ENCODE assay signal across 1 cellular context in genomic region chr3:42829628-42830436, GRCh38.
TF ChIP-seq lines count a peak whose summit lies in the region.

No MANE protein-coding gene starts in this region.

TF ChIP-seq in HepG2, 621 proteins besides CTCF, POLR2A, EP300 and RAD21 (continues in another document):
- TF ChIP-seq FOXA1 (IDR thresholded peaks at IDR 0.05) (no peak), FOXA1 (CRISPR knock-in tag; IDR thresholded peaks at IDR 0.05) (no peak; the same call in 1 of the 2 replicates), ZNF672 (CRISPR knock-in tag; IDR thresholded peaks at IDR 0.05) (no peak), CHD4 (IDR thresholded peaks at IDR 0.05; ENCODE audit: borderline replicate concordance, low read length) (peak; percentile 73; the same call in 1 of the 2 replicates), IRF9 (CRISPR knock-in tag; IDR thresholded peaks at IDR 0.05; ENCODE audit: borderline replicate concordance) (no peak), MYC (CRISPR knock-in tag; IDR thresholded peaks at IDR 0.05; ENCODE audit: borderline replicate concordance) (no peak), RORA (CRISPR knock-in tag; IDR thresholded peaks at IDR 0.05) (no peak), ZNF160 (CRISPR knock-in tag; IDR thresholded peaks at IDR 0.05) (no peak), ZSCAN29 (CRISPR knock-in tag; conservative IDR thresholded peaks at IDR 0.05) (no peak), SIX4 (CRISPR knock-in tag; IDR thresholded peaks at IDR 0.05) (peak; percentile 92; the same call in 1 of the 2 replicates), SP140L (CRISPR knock-in tag; IDR thresholded peaks at IDR 0.05; ENCODE audit: borderline replicate concordance) (0 out of 2 replicates have a peak, but pooled peaks have one; percentile 62), ELF3 (CRISPR knock-in tag; IDR thresholded peaks at IDR 0.05) (peak; percentile 74), ISX (CRISPR knock-in tag; conservative IDR thresholded peaks at IDR 0.05) (no peak), STAT5B (CRISPR knock-in tag; IDR thresholded peaks at IDR 0.05) (no peak), GATA4 (IDR thresholded peaks at IDR 0.05; ENCODE audit: borderline replicate concordance, low read depth) (no peak), MEIS2 (CRISPR knock-in tag; IDR thresholded peaks at IDR 0.05) (no peak), ZNF12 (CRISPR knock-in tag; IDR thresholded peaks at IDR 0.05) (no peak), NR3C1 (CRISPR knock-in tag; IDR thresholded peaks at IDR 0.05) (no peak), ZBTB34 (CRISPR knock-in tag; IDR thresholded peaks at IDR 0.05) (no peak; the same call in 1 of the 2 replicates), ZNF136 (CRISPR knock-in tag; IDR thresholded peaks at IDR 0.05; ENCODE audit: low read depth) (no peak), CC2D1A (CRISPR knock-in tag; IDR thresholded peaks at IDR 0.05) (no peak), WIZ (CRISPR knock-in tag; IDR thresholded peaks at IDR 0.05) (no peak), TMF1 (CRISPR knock-in tag; IDR thresholded peaks at IDR 0.05; ENCODE audit: low read depth) (no peak), GTF2F1 (IDR thresholded peaks at IDR 0.05; ENCODE audit: low read length) (no peak), SMC3 (IDR thresholded peaks at IDR 0.05; ENCODE audit: low read length) (no peak), HDAC6 (IDR thresholded peaks at IDR 0.05; ENCODE audit: low read depth, low read length) (no peak), HNRNPK (IDR thresholded peaks at IDR 0.05; ENCODE audit: low read depth, low read length, poor library complexity, severe bottlenecking) (no peak), THRA (CRISPR knock-in tag; IDR thresholded peaks at IDR 0.05; ENCODE audit: borderline replicate concordance) (no peak; the same call in 1 of the 2 replicates), ZNF878 (CRISPR knock-in tag; IDR thresholded peaks at IDR 0.05) (0 out of 2 replicates have a peak, but pooled peaks have one; percentile 7), RBAK (CRISPR knock-in tag; IDR thresholded peaks at IDR 0.05) (no peak), ZFP37 (CRISPR knock-in tag; IDR thresholded peaks at IDR 0.05; ENCODE audit: borderline replicate concordance) (no peak), ZNF614 (CRISPR knock-in tag; IDR thresholded peaks at IDR 0.05; ENCODE audit: borderline replicate concordance) (no peak), ZNF713 (CRISPR knock-in tag; IDR thresholded peaks at IDR 0.05) (no peak), NR2F1 (CRISPR knock-in tag; IDR thresholded peaks at IDR 0.05) (peak; percentile 22 to 38; a peak in 2 of 4 replicates), RFX5 (IDR thresholded peaks at IDR 0.05; ENCODE audit: low read depth, low read length) (no peak), SMYD3 (CRISPR knock-in tag; IDR thresholded peaks at IDR 0.05) (no peak), MIER3 (CRISPR knock-in tag; IDR thresholded peaks at IDR 0.05; ENCODE audit: borderline replicate concordance) (no peak), ETV5 (CRISPR knock-in tag; IDR thresholded peaks at IDR 0.05; ENCODE audit: borderline replicate concordance) (peak; percentile 33; the same call in 1 of the 2 replicates), ZFP41 (CRISPR knock-in tag; IDR thresholded peaks at IDR 0.05; ENCODE audit: borderline replicate concordance) (no peak), ZNF891 (CRISPR knock-in tag; IDR thresholded peaks at IDR 0.05) (no peak), AHR (CRISPR knock-in tag; IDR thresholded peaks at IDR 0.05) (no peak), ZBTB2 (CRISPR knock-in tag; IDR thresholded peaks at IDR 0.05; ENCODE audit: low read depth) (no peak), ZNF563 (CRISPR knock-in tag; IDR thresholded peaks at IDR 0.05) (no peak)
- TF ChIP-seq, protein P1, sequence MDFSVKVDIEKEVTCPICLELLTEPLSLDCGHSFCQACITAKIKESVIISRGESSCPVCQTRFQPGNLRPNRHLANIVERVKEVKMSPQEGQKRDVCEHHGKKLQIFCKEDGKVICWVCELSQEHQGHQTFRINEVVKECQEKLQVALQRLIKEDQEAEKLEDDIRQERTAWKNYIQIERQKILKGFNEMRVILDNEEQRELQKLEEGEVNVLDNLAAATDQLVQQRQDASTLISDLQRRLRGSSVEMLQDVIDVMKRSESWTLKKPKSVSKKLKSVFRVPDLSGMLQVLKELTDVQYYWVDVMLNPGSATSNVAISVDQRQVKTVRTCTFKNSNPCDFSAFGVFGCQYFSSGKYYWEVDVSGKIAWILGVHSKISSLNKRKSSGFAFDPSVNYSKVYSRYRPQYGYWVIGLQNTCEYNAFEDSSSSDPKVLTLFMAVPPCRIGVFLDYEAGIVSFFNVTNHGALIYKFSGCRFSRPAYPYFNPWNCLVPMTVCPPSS (IDR thresholded peaks at IDR 0.05), result no peak
- TF ChIP-seq, protein P2, sequence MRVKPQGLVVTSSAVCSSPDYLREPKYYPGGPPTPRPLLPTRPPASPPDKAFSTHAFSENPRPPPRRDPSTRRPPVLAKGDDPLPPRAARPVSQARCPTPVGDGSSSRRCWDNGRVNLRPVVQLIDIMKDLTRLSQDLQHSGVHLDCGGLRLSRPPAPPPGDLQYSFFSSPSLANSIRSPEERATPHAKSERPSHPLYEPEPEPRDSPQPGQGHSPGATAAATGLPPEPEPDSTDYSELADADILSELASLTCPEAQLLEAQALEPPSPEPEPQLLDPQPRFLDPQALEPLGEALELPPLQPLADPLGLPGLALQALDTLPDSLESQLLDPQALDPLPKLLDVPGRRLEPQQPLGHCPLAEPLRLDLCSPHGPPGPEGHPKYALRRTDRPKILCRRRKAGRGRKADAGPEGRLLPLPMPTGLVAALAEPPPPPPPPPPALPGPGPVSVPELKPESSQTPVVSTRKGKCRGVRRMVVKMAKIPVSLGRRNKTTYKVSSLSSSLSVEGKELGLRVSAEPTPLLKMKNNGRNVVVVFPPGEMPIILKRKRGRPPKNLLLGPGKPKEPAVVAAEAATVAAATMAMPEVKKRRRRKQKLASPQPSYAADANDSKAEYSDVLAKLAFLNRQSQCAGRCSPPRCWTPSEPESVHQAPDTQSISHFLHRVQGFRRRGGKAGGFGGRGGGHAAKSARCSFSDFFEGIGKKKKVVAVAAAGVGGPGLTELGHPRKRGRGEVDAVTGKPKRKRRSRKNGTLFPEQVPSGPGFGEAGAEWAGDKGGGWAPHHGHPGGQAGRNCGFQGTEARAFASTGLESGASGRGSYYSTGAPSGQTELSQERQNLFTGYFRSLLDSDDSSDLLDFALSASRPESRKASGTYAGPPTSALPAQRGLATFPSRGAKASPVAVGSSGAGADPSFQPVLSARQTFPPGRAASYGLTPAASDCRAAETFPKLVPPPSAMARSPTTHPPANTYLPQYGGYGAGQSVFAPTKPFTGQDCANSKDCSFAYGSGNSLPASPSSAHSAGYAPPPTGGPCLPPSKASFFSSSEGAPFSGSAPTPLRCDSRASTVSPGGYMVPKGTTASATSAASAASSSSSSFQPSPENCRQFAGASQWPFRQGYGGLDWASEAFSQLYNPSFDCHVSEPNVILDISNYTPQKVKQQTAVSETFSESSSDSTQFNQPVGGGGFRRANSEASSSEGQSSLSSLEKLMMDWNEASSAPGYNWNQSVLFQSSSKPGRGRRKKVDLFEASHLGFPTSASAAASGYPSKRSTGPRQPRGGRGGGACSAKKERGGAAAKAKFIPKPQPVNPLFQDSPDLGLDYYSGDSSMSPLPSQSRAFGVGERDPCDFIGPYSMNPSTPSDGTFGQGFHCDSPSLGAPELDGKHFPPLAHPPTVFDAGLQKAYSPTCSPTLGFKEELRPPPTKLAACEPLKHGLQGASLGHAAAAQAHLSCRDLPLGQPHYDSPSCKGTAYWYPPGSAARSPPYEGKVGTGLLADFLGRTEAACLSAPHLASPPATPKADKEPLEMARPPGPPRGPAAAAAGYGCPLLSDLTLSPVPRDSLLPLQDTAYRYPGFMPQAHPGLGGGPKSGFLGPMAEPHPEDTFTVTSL (CRISPR knock-in tag; IDR thresholded peaks at IDR 0.05; ENCODE audit: borderline replicate concordance), result no peak
- TF ChIP-seq, protein P3, sequence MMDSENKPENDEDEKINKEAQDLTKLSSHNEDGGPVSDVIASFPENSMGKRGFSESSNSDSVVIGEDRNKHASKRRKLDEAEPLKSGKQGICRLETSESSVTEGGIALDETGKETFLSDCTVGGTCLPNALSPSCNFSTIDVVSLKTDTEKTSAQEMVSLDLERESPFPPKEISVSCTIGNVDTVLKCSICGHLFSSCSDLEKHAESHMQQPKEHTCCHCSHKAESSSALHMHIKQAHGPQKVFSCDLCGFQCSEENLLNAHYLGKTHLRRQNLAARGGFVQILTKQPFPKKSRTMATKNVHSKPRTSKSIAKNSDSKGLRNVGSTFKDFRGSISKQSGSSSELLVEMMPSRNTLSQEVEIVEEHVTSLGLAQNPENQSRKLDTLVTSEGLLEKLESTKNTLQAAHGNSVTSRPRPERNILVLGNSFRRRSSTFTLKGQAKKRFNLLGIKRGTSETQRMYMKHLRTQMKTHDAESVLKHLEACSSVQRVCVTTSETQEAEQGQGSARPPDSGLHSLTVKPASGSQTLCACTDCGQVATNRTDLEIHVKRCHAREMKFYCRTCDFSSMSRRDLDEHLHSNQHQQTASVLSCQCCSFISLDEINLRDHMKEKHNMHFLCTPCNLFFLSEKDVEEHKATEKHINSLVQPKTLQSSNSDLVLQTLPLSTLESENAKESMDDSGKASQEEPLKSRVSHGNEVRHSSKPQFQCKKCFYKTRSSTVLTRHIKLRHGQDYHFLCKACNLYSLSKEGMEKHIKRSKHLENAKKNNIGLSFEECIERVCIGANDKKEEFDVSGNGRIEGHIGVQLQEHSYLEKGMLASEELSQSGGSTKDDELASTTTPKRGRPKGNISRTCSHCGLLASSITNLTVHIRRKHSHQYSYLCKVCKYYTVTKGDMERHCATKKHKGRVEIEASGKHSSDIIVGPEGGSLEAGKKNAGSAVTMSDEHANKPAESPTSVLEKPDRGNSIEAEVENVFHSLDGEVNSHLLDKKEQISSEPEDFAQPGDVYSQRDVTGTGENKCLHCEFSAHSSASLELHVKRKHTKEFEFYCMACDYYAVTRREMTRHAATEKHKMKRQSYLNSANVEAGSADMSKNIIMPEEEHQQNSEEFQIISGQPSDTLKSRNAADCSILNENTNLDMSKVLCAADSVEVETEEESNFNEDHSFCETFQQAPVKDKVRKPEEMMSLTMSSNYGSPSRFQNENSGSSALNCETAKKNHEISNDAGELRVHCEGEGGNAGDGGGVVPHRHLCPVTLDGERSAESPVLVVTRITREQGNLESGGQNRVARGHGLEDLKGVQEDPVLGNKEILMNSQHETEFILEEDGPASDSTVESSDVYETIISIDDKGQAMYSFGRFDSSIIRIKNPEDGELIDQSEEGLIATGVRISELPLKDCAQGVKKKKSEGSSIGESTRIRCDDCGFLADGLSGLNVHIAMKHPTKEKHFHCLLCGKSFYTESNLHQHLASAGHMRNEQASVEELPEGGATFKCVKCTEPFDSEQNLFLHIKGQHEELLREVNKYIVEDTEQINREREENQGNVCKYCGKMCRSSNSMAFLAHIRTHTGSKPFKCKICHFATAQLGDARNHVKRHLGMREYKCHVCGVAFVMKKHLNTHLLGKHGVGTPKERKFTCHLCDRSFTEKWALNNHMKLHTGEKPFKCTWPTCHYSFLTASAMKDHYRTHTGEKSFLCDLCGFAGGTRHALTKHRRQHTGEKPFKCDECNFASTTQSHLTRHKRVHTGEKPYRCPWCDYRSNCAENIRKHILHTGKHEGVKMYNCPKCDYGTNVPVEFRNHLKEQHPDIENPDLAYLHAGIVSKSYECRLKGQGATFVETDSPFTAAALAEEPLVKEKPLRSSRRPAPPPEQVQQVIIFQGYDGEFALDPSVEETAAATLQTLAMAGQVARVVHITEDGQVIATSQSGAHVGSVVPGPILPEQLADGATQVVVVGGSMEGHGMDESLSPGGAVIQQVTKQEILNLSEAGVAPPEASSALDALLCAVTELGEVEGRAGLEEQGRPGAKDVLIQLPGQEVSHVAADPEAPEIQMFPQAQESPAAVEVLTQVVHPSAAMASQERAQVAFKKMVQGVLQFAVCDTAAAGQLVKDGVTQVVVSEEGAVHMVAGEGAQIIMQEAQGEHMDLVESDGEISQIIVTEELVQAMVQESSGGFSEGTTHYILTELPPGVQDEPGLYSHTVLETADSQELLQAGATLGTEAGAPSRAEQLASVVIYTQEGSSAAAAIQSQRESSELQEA (CRISPR knock-in tag; IDR thresholded peaks at IDR 0.05; ENCODE audit: not compliant biosample characterization), result no peak
